Comparison of ENCODE assay signal across 20 cellular contexts in the genomic region with DNA sequence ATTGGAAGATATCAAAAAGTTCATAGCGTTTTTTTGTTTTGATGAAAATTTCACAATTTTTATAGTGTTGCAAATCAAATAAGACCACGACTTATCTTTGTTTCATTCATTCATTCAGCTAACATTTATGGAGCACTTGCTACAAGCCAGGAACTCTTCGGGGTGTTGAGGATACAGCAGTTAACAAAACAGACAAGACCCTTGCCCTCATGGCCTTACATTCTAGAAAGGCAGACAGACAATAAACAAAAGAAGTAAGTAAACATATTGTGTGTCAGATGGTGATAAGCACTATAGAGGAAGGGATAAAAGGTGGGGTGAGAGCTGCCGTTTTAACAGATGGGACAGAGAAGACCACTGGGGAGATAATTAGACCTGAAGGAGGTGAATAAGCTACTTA.
"Had no signal": no experiment of that assay in that cellular context is flagged by ENCODE, and none has a peak within 500 bp of the region (broad histone marks: within the 10 kb centered on the region; RNA-seq: fewer than 3 reads in every experiment).

No MANE protein-coding gene starts in this region.

- H3K36me3 ChIP-seq: esophagus squamous epithelium, heart right ventricle, left ventricle myocardium inferior, thyroid gland had no signal

- H3K27me3 ChIP-seq: esophagus squamous epithelium, heart right ventricle, thyroid gland had no signal

- H3K9me3 ChIP-seq: esophagus squamous epithelium, heart right ventricle, left ventricle myocardium inferior, thyroid gland had no signal

- DNase-seq: activated B cell treated with CpG ODN at 0.5 μM for 24 hours; activated CD4-positive, alpha-beta memory T cell treated with anti-CD3 and anti-CD28 coated beads for 36 hours; activated CD4-positive, alpha-beta T cell treated with anti-CD3 and anti-CD28 coated beads for 4 hours; activated T-cell treated with anti-CD3 and anti-CD28 coated beads for 4 hours; effector CD4-positive, alpha-beta T cell; esophagus squamous epithelium; heart right ventricle; kidney glomerular epithelial cell; left ventricle myocardium inferior; mammary epithelial cell; nephron progenitor cell; nucleus accumbens; retina; stimulated activated CD4-positive, alpha-beta T cell treated with anti-CD3 and anti-CD28 coated beads, Interleukin-12 subunit alpha, Interleukin-12 subunit beta, amount 100 ng/mL, for 4 hours; stimulated activated CD4-positive, alpha-beta T cell treated with anti-CD3 and anti-CD28 coated beads, Interleukin-1b, Interleukin-23, amount 100 ng/mL, for 48 hours; stimulated activated CD8-positive, alpha-beta memory T cell treated with anti-CD3 and anti-CD28 coated beads, Interleukin-4, amount 100 ng/mL, for 48 hours; stimulated activated naive CD4-positive, alpha-beta T cell; thyroid gland had no signal

- ATAC-seq: heart right ventricle had no signal

- H3K27ac ChIP-seq: esophagus squamous epithelium, left ventricle myocardium inferior, thyroid gland had no signal

- H3K4me3 ChIP-seq: esophagus squamous epithelium, heart right ventricle, left ventricle myocardium inferior, thyroid gland had no signal

- FAIRE-seq: bronchial epithelial cell, endothelial cell of umbilical vein had no signal
